In genomic region chr7:18494821-18495408, GRCh38 we compare ENCODE assay signal across 1 cellular context.
TF ChIP-seq lines count a peak whose summit lies in the region.

No MANE protein-coding gene starts in this region.

TF ChIP-seq in IMR-90, 13 proteins besides CTCF, POLR2A, EP300 and RAD21:
- no peak for TF ChIP-seq CEBPB (IDR thresholded peaks at IDR 0.05; ENCODE audit: low read depth, low read length)
- no peak for TF ChIP-seq MAFK (IDR thresholded peaks at IDR 0.05; ENCODE audit: low read depth, low read length)
- no peak for TF ChIP-seq USF2 (IDR thresholded peaks at IDR 0.05; ENCODE audit: low read depth, low read length)
- TF ChIP-seq FOS (IDR thresholded peaks at IDR 0.05; ENCODE audit: low read depth, low read length), result no peak
- TF ChIP-seq SMC3 (IDR thresholded peaks at IDR 0.05; ENCODE audit: low read depth, low read length), result no peak
- no peak for TF ChIP-seq ELK1 (IDR thresholded peaks at IDR 0.05; ENCODE audit: borderline replicate concordance, low read depth, low read length)
- no peak for TF ChIP-seq BHLHE40 (IDR thresholded peaks at IDR 0.05; ENCODE audit: low read depth, low read length)
- no peak for TF ChIP-seq RCOR1 (IDR thresholded peaks at IDR 0.05; ENCODE audit: insufficient replicate concordance, low read length)
- no peak for TF ChIP-seq RFX5 (IDR thresholded peaks at IDR 0.05; ENCODE audit: low read depth, low read length)
- no peak for TF ChIP-seq CHD1 (IDR thresholded peaks at IDR 0.05; ENCODE audit: low read depth, low read length)
- TF ChIP-seq MAZ (IDR thresholded peaks at IDR 0.05; ENCODE audit: borderline replicate concordance, low read depth, low read length), result no peak
- TF ChIP-seq NFE2L2 (IDR thresholded peaks at IDR 0.05; ENCODE audit: low read depth, low read length), result no peak
- TF ChIP-seq MXI1 (IDR thresholded peaks at IDR 0.05; ENCODE audit: borderline replicate concordance, low read depth, low read length), result no peak
